8 cellular contexts compared by ENCODE assay signal in the genomic region with DNA sequence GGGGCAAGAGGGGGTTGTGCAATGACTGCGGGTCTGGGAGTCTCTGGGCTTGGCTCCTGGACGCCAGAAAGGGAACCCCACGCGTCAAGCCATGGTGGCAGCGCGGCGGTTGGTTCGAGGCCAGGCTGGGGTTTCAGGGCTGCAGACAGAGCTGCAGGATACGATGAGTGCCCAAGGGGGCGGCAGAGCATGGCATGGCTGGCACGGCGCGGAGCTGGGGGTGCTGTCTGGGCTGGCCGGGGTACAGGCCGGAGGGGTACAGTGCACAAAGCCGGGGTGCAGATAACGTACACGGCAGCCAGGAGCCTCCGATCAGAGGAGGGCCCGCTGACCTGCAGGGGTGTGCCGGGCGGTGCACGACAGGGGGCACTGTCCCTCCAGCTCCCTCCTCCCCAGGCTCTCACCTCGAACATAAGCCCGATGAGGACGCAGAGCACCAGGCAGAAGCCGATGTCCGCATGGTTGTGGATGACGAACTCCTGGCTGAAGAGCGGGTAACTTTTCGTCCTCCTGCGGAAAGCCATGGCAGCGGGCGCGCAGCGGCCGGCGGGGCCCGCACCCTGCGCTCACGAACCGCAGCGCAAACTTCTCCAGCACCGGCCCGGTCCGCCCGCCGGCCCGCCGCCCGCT. TPM values are rescaled to one million over a fixed set of nuclear protein-coding genes. Genes with fewer than 3 reads are reported as not detected.
DNase-seq lines count a peak whose midpoint lies in the region; ATAC-seq, FAIRE-seq and TF ChIP-seq lines count a peak whose summit lies in the region.

No MANE protein-coding gene starts in this region.

- WGBS in psoas muscle, 3 donors = 0 to 1% (median 0%) methylated on average over 35 to 51 of the region's 51 CpGs

- no peaks in the 10 kb centered on the region for H3K9me3 Mint-ChIP-seq in activated naive CD8-positive, alpha-beta T cell (ENCODE audit: low read depth)

- H3K36me3 ChIP-seq in SJSA1 (peaks cover 40% of the 10 kb centered on the region), left ventricle myocardium inferior (no peaks in the 10 kb centered on the region), psoas muscle (ENCODE audit: insufficient read depth in 1 of 2, low read depth in 1 of 2) (peaks cover 0 to 9% of the 10 kb centered on the region in 2 donors)

- peaks cover 50% of the 10 kb centered on the region for H3K4me1 Mint-ChIP-seq in activated naive CD8-positive, alpha-beta T cell (ENCODE audit: low read depth)

- peak overlapping the region; percentile 81 for H3K27ac Mint-ChIP-seq in activated naive CD8-positive, alpha-beta T cell

- H3K27me3 Mint-ChIP-seq in activated naive CD8-positive, alpha-beta T cell = no peaks in the 10 kb centered on the region

- H3K4me3 ChIP-seq in SJSA1 (peak overlapping the region; percentile 89), left ventricle myocardium inferior (peak overlapping the region; percentile 88), psoas muscle (peak overlapping the region; percentile 98)

- H3K4me1 ChIP-seq in SJSA1 (replicated peaks) = peaks cover 45% of the 10 kb centered on the region
- peaks cover 67% of the 10 kb centered on the region for H3K4me1 ChIP-seq in left ventricle myocardium inferior
- peaks cover 19% of the 10 kb centered on the region for H3K4me1 ChIP-seq in psoas muscle

- intact Hi-C loops in left ventricle myocardium inferior (cut with micrococcal nuclease) = loop anchor here (10.0 kb wide), 1 partner anchor 62 kb away; no protein-coding TSS in a partner anchor
- intact Hi-C loops in psoas muscle (cut with DNase I) = loop anchor here (1.0 to 10.0 kb wide), 5 partner anchors 59 to 292 kb away; a partner anchor contains a TSS

- peak overlapping the region; percentile 98; the same call in 1 of the 2 replicates for H3K27ac ChIP-seq in SJSA1
- peak overlapping the region; percentile 99 for H3K27ac ChIP-seq in left ventricle myocardium inferior (replicated peaks)
- peak overlapping the region; percentile 98 for H3K27ac ChIP-seq in psoas muscle

- FAIRE-seq in HTR-8/SVneo (lab: Jason Lieb, UNC) = no peak

- H3K9me3 ChIP-seq in SJSA1 (replicated peaks) (no peaks in the 10 kb centered on the region), left ventricle myocardium inferior (replicated peaks) (no peaks in the 10 kb centered on the region), psoas muscle (no peaks in the 10 kb centered on the region)

- H3K4me3 Mint-ChIP-seq in activated naive CD8-positive, alpha-beta T cell = peak overlapping the region; percentile 87

- DNase-seq in DMS79 (lab: John Stamatoyannopoulos, UW) (peak; percentile 43), HTR-8/SVneo (ENCODE audit: insufficient read length, low spot score) (peak; percentile 63), SJSA1 (ENCODE audit: low read depth in 1 of 2, low spot score in 2 of 2) (peak; percentile 87 to 94), left ventricle myocardium inferior (peak; percentile 65), psoas muscle (peak; percentile 67 to 80), NCI-H187 treated with DMSO at 0.1 percent for 48 hours (lab: John Stamatoyannopoulos, UW) (no peak)

- no peaks in the 10 kb centered on the region for H3K27me3 ChIP-seq in SJSA1 (replicated peaks)
- no peaks in the 10 kb centered on the region for H3K27me3 ChIP-seq in left ventricle myocardium inferior (ENCODE audit: low read depth)
- no peaks in the 10 kb centered on the region for H3K27me3 ChIP-seq in psoas muscle (ENCODE audit: insufficient read depth in 3 of 3, low read length in 2 of 3)

- ATAC-seq in GM21390 (IDR thresholded peaks at IDR 0.05; ENCODE audit: unreplicated experiment) (peak; percentile 52), psoas muscle (peak; percentile 75 to 77 (median 75))

- TF ChIP-seq CTCF in left ventricle myocardium inferior (IDR thresholded peaks at IDR 0.05; ENCODE audit: borderline replicate concordance) (peak; percentile 69), psoas muscle (IDR thresholded peaks at IDR 0.05) (peak; percentile 45)

- H3K36me3 Mint-ChIP-seq in activated naive CD8-positive, alpha-beta T cell = peaks cover 2% of the 10 kb centered on the region

RNA-seq across cellular contexts. Expression of a gene that starts 0.4 kb away (rescaled TPM):
- total RNA-seq in SJSA1 (2014; rRNA removed; shearing (Covaris generic)) = 59.7 and 98.1 TPM in 2 replicates
- total RNA-seq in left ventricle myocardium inferior (11.0 TPM), psoas muscle (1 to 10 TPM; 3.4 to 5.7 (median 4.5) TPM)
- 1 to 10 TPM; 2.1 to 4.5 (median 3.0) TPM for polyA plus RNA-seq in psoas muscle
